ENCODE assay signal across 16 cellular contexts in the genomic region with DNA sequence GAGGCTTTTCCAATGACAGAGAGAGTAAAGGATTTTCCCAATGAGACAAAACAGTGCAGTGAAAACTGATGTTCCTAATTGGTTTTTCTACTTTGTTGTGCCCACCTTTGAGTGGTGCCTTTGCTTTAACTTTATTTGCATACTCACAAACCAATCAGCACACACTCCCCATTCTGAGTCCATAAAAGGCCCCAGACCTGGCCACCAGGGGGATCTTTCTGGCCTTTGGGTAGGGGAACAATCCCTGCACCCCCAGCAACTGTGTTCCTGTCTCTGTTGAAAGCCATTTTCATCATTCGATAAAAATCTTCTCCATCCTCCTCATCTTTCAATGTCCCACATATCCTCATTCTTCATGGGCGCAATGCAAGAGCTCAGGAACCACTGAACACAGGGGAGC.
A peak's percentile ranks its signal among the peaks of the same experiment; 100 is the strongest.
DNase-seq lines count a peak whose midpoint lies in the region; ATAC-seq and TF ChIP-seq lines count a peak whose summit lies in the region.
"Had no signal": no experiment of that assay in that cellular context is flagged by ENCODE, and none has a peak within 500 bp of the region (broad histone marks: within the 10 kb centered on the region; RNA-seq: fewer than 3 reads in every experiment).

No MANE protein-coding gene starts in this region.

- H3K9me3 ChIP-seq in Loucy (ENCODE audit: insufficient read depth, low read depth, low read length) (no peaks in the 10 kb centered on the region), endodermal cell (ENCODE audit: control insufficient read depth, low read length) (no peaks in the 10 kb centered on the region)

- no peak for TF ChIP-seq CTCF in activated CD8-positive, alpha-beta T cell treated with anti-CD3 and anti-CD28 coated beads for 36 hours (IDR thresholded peaks at IDR 0.05)
- TF ChIP-seq CTCF in Loucy (conservative IDR thresholded peaks at IDR 0.05; ENCODE audit: low read length) (peak; percentile 43), endodermal cell (conservative IDR thresholded peaks at IDR 0.05) (peak; percentile 62), CD14-positive monocyte (IDR thresholded peaks at IDR 0.05) (no peak)

- H3K4me3 ChIP-seq in Loucy (ENCODE audit: low read length, poor library complexity, severe bottlenecking) (no peak overlapping the region), endodermal cell (ENCODE audit: low read length) (no peak overlapping the region)

- H3K9ac ChIP-seq in Loucy (ENCODE audit: low read depth, low read length, poor library complexity, severe bottlenecking) = no peak overlapping the region
- H3K9ac ChIP-seq in endodermal cell (ENCODE audit: extremely low read depth, low read length, poor library complexity, severe bottlenecking) = no peak overlapping the region

- H3K79me2 ChIP-seq in Loucy (ENCODE audit: insufficient read depth, low read length) = no peaks in the 10 kb centered on the region

- no peaks in the 10 kb centered on the region for H3K36me3 Mint-ChIP-seq in activated CD8-positive, alpha-beta T cell treated with anti-CD3 and anti-CD28 coated beads for 36 hours (ENCODE audit: low read depth)
- no peaks in the 10 kb centered on the region for H3K36me3 Mint-ChIP-seq in activated CD8-positive, alpha-beta T cell treated with anti-CD3 and anti-CD28 coated beads, Interleukin-2, amount 10 ng/mL, durations not matched to agents 7 days and 5 days (ENCODE audit: low read depth)
- H3K36me3 Mint-ChIP-seq in endodermal cell (ENCODE audit: low read depth) = no peaks in the 10 kb centered on the region
- no peaks in the 10 kb centered on the region for H3K36me3 Mint-ChIP-seq in activated T-helper 17 cell treated with anti-CD3 and anti-CD28 coated beads, Interleukin-2, amount 50 U/mL, for 72 hours (ENCODE audit: low read depth)
- no peaks in the 10 kb centered on the region for H3K36me3 Mint-ChIP-seq in CD14-positive monocyte
- H3K36me3 Mint-ChIP-seq: CD8-positive, alpha-beta T cell had no signal

- H4K20me1 ChIP-seq in Loucy (ENCODE audit: insufficient read depth, low read length, poor library complexity, severe bottlenecking) = no peaks in the 10 kb centered on the region

- no peaks in the 10 kb centered on the region for H3K9me3 Mint-ChIP-seq in activated CD8-positive, alpha-beta T cell treated with anti-CD3 and anti-CD28 coated beads for 36 hours
- no peaks in the 10 kb centered on the region for H3K9me3 Mint-ChIP-seq in activated CD8-positive, alpha-beta T cell treated with anti-CD3 and anti-CD28 coated beads, Interleukin-2, amount 10 ng/mL, durations not matched to agents 7 days and 5 days (ENCODE audit: insufficient read depth)
- no peaks in the 10 kb centered on the region for H3K9me3 Mint-ChIP-seq in endodermal cell
- peaks cover under 1% of the 10 kb centered on the region for H3K9me3 Mint-ChIP-seq in activated T-helper 17 cell treated with anti-CD3 and anti-CD28 coated beads, Interleukin-2, amount 50 U/mL, for 72 hours
- H3K9me3 Mint-ChIP-seq in CD14-positive monocyte = no peaks in the 10 kb centered on the region
- H3K9me3 Mint-ChIP-seq: CD8-positive, alpha-beta T cell had no signal

- H3K27ac Mint-ChIP-seq in activated CD8-positive, alpha-beta T cell treated with anti-CD3 and anti-CD28 coated beads for 36 hours = no peak overlapping the region
- no peak overlapping the region for H3K27ac Mint-ChIP-seq in activated CD8-positive, alpha-beta T cell treated with anti-CD3 and anti-CD28 coated beads, Interleukin-2, amount 10 ng/mL, durations not matched to agents 7 days and 5 days
- no peak overlapping the region for H3K27ac Mint-ChIP-seq in endodermal cell
- no peak overlapping the region for H3K27ac Mint-ChIP-seq in activated T-helper 17 cell treated with anti-CD3 and anti-CD28 coated beads, Interleukin-2, amount 50 U/mL, for 72 hours
- no peak overlapping the region for H3K27ac Mint-ChIP-seq in CD14-positive monocyte
- H3K27ac Mint-ChIP-seq: CD8-positive, alpha-beta T cell had no signal

- H3K4me2 ChIP-seq in Loucy (ENCODE audit: low read depth, low read length, poor library complexity, severe bottlenecking) = no peak overlapping the region

- no peaks in the 10 kb centered on the region for H3K4me1 Mint-ChIP-seq in activated CD8-positive, alpha-beta T cell treated with anti-CD3 and anti-CD28 coated beads for 36 hours (ENCODE audit: low read depth)
- no peaks in the 10 kb centered on the region for H3K4me1 Mint-ChIP-seq in activated CD8-positive, alpha-beta T cell treated with anti-CD3 and anti-CD28 coated beads, Interleukin-2, amount 10 ng/mL, durations not matched to agents 7 days and 5 days (ENCODE audit: low read depth)
- H3K4me1 Mint-ChIP-seq in endodermal cell = peaks cover 2% of the 10 kb centered on the region
- no peaks in the 10 kb centered on the region for H3K4me1 Mint-ChIP-seq in activated T-helper 17 cell treated with anti-CD3 and anti-CD28 coated beads, Interleukin-2, amount 50 U/mL, for 72 hours
- H3K4me1 Mint-ChIP-seq in CD14-positive monocyte = no peaks in the 10 kb centered on the region

- CTCF ChIA-PET in activated CD8-positive, alpha-beta T cell treated with anti-CD3 and anti-CD28 coated beads for 36 hours (lab: Charles Lee) = interaction anchor here (1.2 kb wide), 1 partner anchor 14 kb away, joined by 3 read pairs; no protein-coding TSS in a partner anchor
- CTCF ChIA-PET in activated CD8-positive, alpha-beta T cell treated with anti-CD3 and anti-CD28 coated beads, Interleukin-2, amount 10 ng/mL, durations not matched to agents 7 days and 5 days (lab: Charles Lee) = no interaction called here

- POLR2A ChIA-PET in activated CD8-positive, alpha-beta T cell treated with anti-CD3 and anti-CD28 coated beads for 36 hours (lab: Charles Lee) = no interaction called here
- POLR2A ChIA-PET in activated CD8-positive, alpha-beta T cell treated with anti-CD3 and anti-CD28 coated beads, Interleukin-2, amount 10 ng/mL, durations not matched to agents 7 days and 5 days (lab: Charles Lee) = no interaction called here

- peak; percentile 2 for DNase-seq in activated CD8-positive, alpha-beta T cell treated with anti-CD3 and anti-CD28 coated beads for 36 hours
- no peak for DNase-seq in activated CD8-positive, alpha-beta T cell treated with anti-CD3 and anti-CD28 coated beads, Interleukin-2, amount 10 ng/mL, durations not matched to agents 7 days and 5 days
- DNase-seq in endodermal cell (no peak), ecto neural progenitor cell (ENCODE audit: low spot score) (no peak), CD14-positive monocyte (ENCODE audit: low spot score) (no peak)
- DNase-seq: 8988T; ACHN; C1 segment of cervical spinal cord; CD8-positive, alpha-beta T cell; COR-L47; DMS153; DMS79 treated with DMSO at 0.1 percent for 48 hours; EL; IMR-90 had no signal

- H2AFZ ChIP-seq in Loucy (ENCODE audit: low read length) = no peak overlapping the region; the same call in 1 of the 2 replicates

- H3K27ac ChIP-seq in endodermal cell (ENCODE audit: low read depth, low read length) = no peak overlapping the region

- no peak for ATAC-seq in activated CD8-positive, alpha-beta T cell treated with anti-CD3 and anti-CD28 coated beads for 36 hours
- no peak for ATAC-seq in activated CD8-positive, alpha-beta T cell treated with anti-CD3 and anti-CD28 coated beads, Interleukin-2, amount 10 ng/mL, durations not matched to agents 7 days and 5 days
- no peak for ATAC-seq in activated T-helper 17 cell treated with anti-CD3 and anti-CD28 coated beads, Interleukin-2, amount 50 U/mL, for 72 hours (replicated peaks)
- ATAC-seq: CD8-positive, alpha-beta T cell had no signal

- no peaks in the 10 kb centered on the region for H3F3A ChIP-seq in Loucy (ENCODE audit: low read depth)

- peaks cover 2% of the 10 kb centered on the region for H3K27me3 Mint-ChIP-seq in activated CD8-positive, alpha-beta T cell treated with anti-CD3 and anti-CD28 coated beads for 36 hours
- H3K27me3 Mint-ChIP-seq in activated CD8-positive, alpha-beta T cell treated with anti-CD3 and anti-CD28 coated beads, Interleukin-2, amount 10 ng/mL, durations not matched to agents 7 days and 5 days (ENCODE audit: low read depth) = peaks cover 4% of the 10 kb centered on the region
- H3K27me3 Mint-ChIP-seq in endodermal cell (ENCODE audit: insufficient read depth) (no peaks in the 10 kb centered on the region), CD14-positive monocyte (ENCODE audit: low read depth in 3 of 3) (peaks cover 0 to 11% (median 6%) of the 10 kb centered on the region in 3 donors)
- peaks cover 14% of the 10 kb centered on the region for H3K27me3 Mint-ChIP-seq in activated T-helper 17 cell treated with anti-CD3 and anti-CD28 coated beads, Interleukin-2, amount 50 U/mL, for 72 hours

- intact Hi-C loops in activated CD8-positive, alpha-beta T cell treated with anti-CD3 and anti-CD28 coated beads for 36 hours (cut with micrococcal nuclease) = no loop called here
- intact Hi-C loops in CD14-positive monocyte (cut with micrococcal nuclease) = no loop called here

- no peaks in the 10 kb centered on the region for H3K36me3 ChIP-seq in Loucy (ENCODE audit: insufficient read depth, low read length)
- no peaks in the 10 kb centered on the region for H3K36me3 ChIP-seq in endodermal cell (ENCODE audit: control insufficient read depth, insufficient read depth, low read length)

- H3K27me3 ChIP-seq in Loucy (ENCODE audit: insufficient read depth, low read length, poor library complexity, severe bottlenecking) (no peaks in the 10 kb centered on the region), endodermal cell (ENCODE audit: control insufficient read depth, insufficient read depth, low read length, poor library complexity, severe bottlenecking) (no peaks in the 10 kb centered on the region)

- H3K4me1 ChIP-seq in Loucy (ENCODE audit: insufficient read depth, low read length, poor library complexity, severe bottlenecking) = no peaks in the 10 kb centered on the region
- no peaks in the 10 kb centered on the region for H3K4me1 ChIP-seq in endodermal cell (ENCODE audit: control insufficient read depth, insufficient read depth, low read length)

- H3K9me2 ChIP-seq in Loucy (replicated peaks; ENCODE audit: low read depth, low read length) = no peaks in the 10 kb centered on the region

- no peak overlapping the region for H3K4me3 Mint-ChIP-seq in activated CD8-positive, alpha-beta T cell treated with anti-CD3 and anti-CD28 coated beads for 36 hours
- H3K4me3 Mint-ChIP-seq in activated CD8-positive, alpha-beta T cell treated with anti-CD3 and anti-CD28 coated beads, Interleukin-2, amount 10 ng/mL, durations not matched to agents 7 days and 5 days = no peak overlapping the region
- H3K4me3 Mint-ChIP-seq in endodermal cell (no peak overlapping the region), CD14-positive monocyte (no peak overlapping the region)
- H3K4me3 Mint-ChIP-seq in activated T-helper 17 cell treated with anti-CD3 and anti-CD28 coated beads, Interleukin-2, amount 50 U/mL, for 72 hours = no peak overlapping the region
- H3K4me3 Mint-ChIP-seq: CD8-positive, alpha-beta T cell had no signal

- WGBS in endodermal cell (ENCODE audit: insufficient coverage in 1 of 2, insufficient read length in 1 of 2), 2 experiments = 94% methylated on average over 2 of the region's 2 CpGs

Comparison
In these comparisons a context has a peak if more than half of its experiments do, and no peak if none do; other contexts are left out.
1. CTCF ChIP-seq: peak in Loucy (single experiment) and endodermal cell (single experiment); none in activated CD8-positive, alpha-beta T cell treated with anti-CD3 and anti-CD28 coated beads for 36 hours (single experiment) and CD14-positive monocyte (single experiment).